Comparison of ENCODE assay signal across 9 cellular contexts in genomic region chr1:212135166-212135565, GRCh38.
"Had no signal": no experiment of that assay in that cellular context is flagged by ENCODE, and none has a peak within 500 bp of the region (broad histone marks: within the 10 kb centered on the region; RNA-seq: fewer than 3 reads in every experiment).

No MANE protein-coding gene starts in this region.

- H3K4me3 ChIP-seq: K562 had no signal

- H3K27me3 Mint-ChIP-seq: IgD-negative memory B cell had no signal

- H3K9ac ChIP-seq: KMS-11 had no signal

- H3K4me2 ChIP-seq: KMS-11 had no signal

- H3K4me1 Mint-ChIP-seq: IgD-negative memory B cell had no signal

- H3K4me3 Mint-ChIP-seq: IgD-negative memory B cell had no signal

- H3K27ac ChIP-seq: HL-60, KMS-11 had no signal

- H3K27ac Mint-ChIP-seq: IgD-negative memory B cell had no signal

- FAIRE-seq: HepG2, HTR-8/SVneo, K562 had no signal

- ATAC-seq: HepG2, K562 had no signal

- DNase-seq: IMR-90, KBM-7, KG1 had no signal
